In genomic region chr4:184461711-184462110, GRCh38 we compare ENCODE assay signal across 19 cellular contexts. TPM values are rescaled to one million over a fixed set of nuclear protein-coding genes. Genes with fewer than 3 reads are reported as not detected.
DNase-seq lines count a peak whose midpoint lies in the region; ATAC-seq and TF ChIP-seq lines count a peak whose summit lies in the region.
"Had no signal": no experiment of that assay in that cellular context is flagged by ENCODE, and none has a peak within 500 bp of the region (broad histone marks: within the 10 kb centered on the region; RNA-seq: fewer than 3 reads in every experiment).

No MANE protein-coding gene starts in this region.

- no peak for TF ChIP-seq POLR2A in breast epithelium (IDR thresholded peaks at IDR 0.05)

- no peak overlapping the region for H3K27ac ChIP-seq in CD4-positive, CD25-positive, alpha-beta regulatory T cell (ENCODE audit: insufficient read depth, low read length, poor library complexity, severe bottlenecking)
- no peak overlapping the region for H3K27ac ChIP-seq in breast epithelium
- H3K27ac ChIP-seq: 22Rv1, brain microvascular endothelial cell, HL-60, SK-N-MC had no signal

- intact Hi-C loops in posterior vena cava (cut with DNase I): loop anchor here in 1 of 2 donors (10.0 kb wide), 1 partner anchor 47 kb away; no protein-coding TSS in a partner anchor
- intact Hi-C loops in breast epithelium (cut with DNase I; ENCODE audit: low total_unique reads): no loop called here

- no peak overlapping the region for H3K4me3 Mint-ChIP-seq in T-helper 2 cell treated with Interferon-gamma antibody and Interleukin-4, amounts not matched to agents 5 μg/mL and 100 μg/mL, for 36 hours
- H3K4me3 Mint-ChIP-seq in CD4-positive, CD25-positive, alpha-beta regulatory T cell: peak overlapping the region in 3 of 4 donors; percentile 24 to 71 (median 39)
- H3K4me3 Mint-ChIP-seq in T-cell: peak overlapping the region in 1 of 3 donors; percentile 41
- peak overlapping the region; percentile 70 to 86 (median 77) for H3K4me3 Mint-ChIP-seq in naive B cell

- no peak for ATAC-seq in CD4-positive, CD25-positive, alpha-beta regulatory T cell (ENCODE audit: low read depth in 2 of 2)
- ATAC-seq in T-cell (replicated peaks in 1 of 4) (no peak), naive B cell (ENCODE audit: low read depth in 2 of 2) (no peak)

- H3K27me3 Mint-ChIP-seq in T-helper 2 cell treated with Interferon-gamma antibody and Interleukin-4, amounts not matched to agents 5 μg/mL and 100 μg/mL, for 36 hours (ENCODE audit: low read depth): no peaks in the 10 kb centered on the region
- no peaks in the 10 kb centered on the region for H3K27me3 Mint-ChIP-seq in CD4-positive, CD25-positive, alpha-beta regulatory T cell
- H3K27me3 Mint-ChIP-seq in T-cell: no peaks in the 10 kb centered on the region
- no peaks in the 10 kb centered on the region for H3K27me3 Mint-ChIP-seq in naive B cell

- no peak for TF ChIP-seq CTCF in breast epithelium (IDR thresholded peaks at IDR 0.05)

- peaks cover 2% of the 10 kb centered on the region for H3K36me3 ChIP-seq in CD4-positive, CD25-positive, alpha-beta regulatory T cell (ENCODE audit: control insufficient read depth, insufficient read depth, low read length)
- no peaks in the 10 kb centered on the region for H3K36me3 ChIP-seq in breast epithelium
- H3K36me3 ChIP-seq: brain microvascular endothelial cell had no signal

- no peak overlapping the region for H3K4me3 ChIP-seq in CD4-positive, CD25-positive, alpha-beta regulatory T cell (ENCODE audit: low read depth, low read length)
- H3K4me3 ChIP-seq in breast epithelium: no peak overlapping the region
- H3K4me3 ChIP-seq: skin epidermis had no signal

- no peaks in the 10 kb centered on the region for H3K27me3 ChIP-seq in CD4-positive, CD25-positive, alpha-beta regulatory T cell (ENCODE audit: control insufficient read depth, insufficient read depth, low read length)
- H3K27me3 ChIP-seq in breast epithelium: no peaks in the 10 kb centered on the region
- H3K27me3 ChIP-seq: brain microvascular endothelial cell had no signal

- CTCF ChIA-PET in T-cell (lab: Charles Lee): no interaction called here

- H3K9me3 Mint-ChIP-seq in T-helper 2 cell treated with Interferon-gamma antibody and Interleukin-4, amounts not matched to agents 5 μg/mL and 100 μg/mL, for 36 hours: no peaks in the 10 kb centered on the region
- H3K9me3 Mint-ChIP-seq in CD4-positive, CD25-positive, alpha-beta regulatory T cell: no peaks in the 10 kb centered on the region
- H3K9me3 Mint-ChIP-seq in T-cell: no peaks in the 10 kb centered on the region
- H3K9me3 Mint-ChIP-seq in naive B cell: no peaks in the 10 kb centered on the region

- DNase-seq in T-helper 2 cell treated with Interferon-gamma antibody and Interleukin-4, amounts not matched to agents 5 μg/mL and 100 μg/mL, for 36 hours (ENCODE audit: low spot score): no peak
- DNase-seq in T-helper 2 cell (no peak), T-cell (no peak), naive B cell (no peak), COLO668 (lab: John Stamatoyannopoulos, UW; ENCODE audit: unreplicated experiment) (no peak), posterior vena cava (ENCODE audit: low spot score) (no peak), breast epithelium (ENCODE audit: low spot score in 2 of 2) (no peak)
- no peak for DNase-seq in CD4-positive, CD25-positive, alpha-beta regulatory T cell
- DNase-seq: activated naive CD4-positive, alpha-beta T cell; brain microvascular endothelial cell; C1 segment of cervical spinal cord; DND-41; NCI-H1092; NCI-H69; trophoblast cell had no signal

- H3K36me3 Mint-ChIP-seq in T-helper 2 cell treated with Interferon-gamma antibody and Interleukin-4, amounts not matched to agents 5 μg/mL and 100 μg/mL, for 36 hours (ENCODE audit: low read depth): peaks cover 33% of the 10 kb centered on the region
- H3K36me3 Mint-ChIP-seq in CD4-positive, CD25-positive, alpha-beta regulatory T cell: peaks cover 19% of the 10 kb centered on the region
- H3K36me3 Mint-ChIP-seq in T-cell (peaks cover 17% of the 10 kb centered on the region), naive B cell (peaks cover 7 to 16% of the 10 kb centered on the region in 2 donors)

- no peaks in the 10 kb centered on the region for H3K9me3 ChIP-seq in CD4-positive, CD25-positive, alpha-beta regulatory T cell (ENCODE audit: control insufficient read depth in 2 of 2, low read length in 2 of 2)
- H3K9me3 ChIP-seq in breast epithelium: no peaks in the 10 kb centered on the region

- H3K4me1 Mint-ChIP-seq in T-helper 2 cell treated with Interferon-gamma antibody and Interleukin-4, amounts not matched to agents 5 μg/mL and 100 μg/mL, for 36 hours (ENCODE audit: low read depth): peaks cover 49% of the 10 kb centered on the region
- peaks cover 53 to 94% (median 76%) of the 10 kb centered on the region in 4 donors for H3K4me1 Mint-ChIP-seq in CD4-positive, CD25-positive, alpha-beta regulatory T cell
- H3K4me1 Mint-ChIP-seq in T-cell: peaks cover 90 to 95% (median 91%) of the 10 kb centered on the region in 3 donors
- H3K4me1 Mint-ChIP-seq in naive B cell: peaks cover 70 to 93% (median 92%) of the 10 kb centered on the region in 3 donors

- POLR2A ChIA-PET in T-cell (lab: Charles Lee): no interaction called here

- peak overlapping the region; percentile 38 for H3K27ac Mint-ChIP-seq in T-helper 2 cell treated with Interferon-gamma antibody and Interleukin-4, amounts not matched to agents 5 μg/mL and 100 μg/mL, for 36 hours
- peak overlapping the region; percentile 57 to 77 (median 74) for H3K27ac Mint-ChIP-seq in CD4-positive, CD25-positive, alpha-beta regulatory T cell
- H3K27ac Mint-ChIP-seq in T-cell (peak overlapping the region; percentile 51 to 82), naive B cell (peak overlapping the region; percentile 29 to 96 (median 88))

- H3K4me1 ChIP-seq in CD4-positive, CD25-positive, alpha-beta regulatory T cell (ENCODE audit: control insufficient read depth, insufficient read depth, low read length, poor library complexity, severe bottlenecking): peaks cover 28% of the 10 kb centered on the region
- H3K4me1 ChIP-seq in breast epithelium: no peaks in the 10 kb centered on the region

RNA-seq across cellular contexts. Expression of gene IRF2, which starts 12.6 kb away (rescaled TPM):
- total RNA-seq in CD4-positive, CD25-positive, alpha-beta regulatory T cell: 63.4 TPM
- 100 to 1,000 TPM in 2 of 4 donors, 10 to 100 TPM in 2; 96.8 to 112 (median 102) TPM for polyA plus RNA-seq in CD4-positive, CD25-positive, alpha-beta regulatory T cell
- total RNA-seq in T-cell: 10 to 100 TPM; 45.5 to 73.4 (median 59.1) TPM
- 100 to 1,000 TPM; 119 to 174 (median 151) TPM for polyA plus RNA-seq in naive B cell (ENCODE audit: low read depth in 6 of 6)
- 10 to 100 TPM; 25.1 to 29.4 TPM for total RNA-seq in posterior vena cava
- total RNA-seq in breast epithelium: 10 to 100 TPM; 27.4 to 57.8 (median 36.4) TPM

Comparison
In these comparisons a context has a peak if more than half of its experiments do, and no peak if none do; other contexts are left out.
1. H3K27ac Mint-ChIP-seq: peak in every context shown above with its lines; median percentile 88 in naive B cell; 74 in CD4-positive, CD25-positive, alpha-beta regulatory T cell; 66 in T-cell; 38 in T-helper 2 cell treated with Interferon-gamma antibody and Interleukin-4, amounts not matched to agents 5 μg/mL and 100 μg/mL, for 36 hours.